19 cellular contexts compared by ENCODE assay signal in the genomic region with DNA sequence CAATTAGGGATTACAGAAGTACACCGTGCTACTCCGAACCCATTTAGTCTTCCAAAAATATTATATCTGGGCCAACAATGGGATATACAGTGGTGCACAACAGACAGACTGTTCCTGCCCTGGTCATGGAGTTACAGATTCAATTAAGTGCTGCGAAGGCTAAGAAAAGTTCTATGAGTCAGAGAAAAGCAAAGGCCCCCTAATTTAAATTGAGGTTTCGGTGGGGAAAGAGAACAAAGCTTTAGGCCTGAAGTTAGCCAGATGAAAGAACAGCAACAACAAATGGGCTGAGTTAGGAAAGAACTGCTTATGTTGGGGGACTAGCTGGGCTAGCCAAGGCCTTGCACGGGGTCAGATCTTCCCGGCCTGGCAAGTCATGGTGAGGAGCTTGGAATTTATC.
DNase-seq lines count a peak whose midpoint lies in the region; ATAC-seq, FAIRE-seq and TF ChIP-seq lines count a peak whose summit lies in the region.
"Had no signal": no experiment of that assay in that cellular context is flagged by ENCODE, and none has a peak within 500 bp of the region (broad histone marks: within the 10 kb centered on the region; RNA-seq: fewer than 3 reads in every experiment).

No MANE protein-coding gene starts in this region.

- intact Hi-C loops in GM12878 (cut with micrococcal nuclease; ENCODE audit: unreplicated experiment): no loop called here
- intact Hi-C loops in Calu3 (cut with micrococcal nuclease; ENCODE audit: unreplicated experiment): no loop called here

- BruUV-seq in GM12878 (replicated peaks; lab: Mats Ljungman, UMichigan) (no TSS peak), Calu3 (replicated peaks; lab: Mats Ljungman, UMichigan) (no TSS peak)

- no peaks in the 10 kb centered on the region for H3K9me3 Mint-ChIP-seq in Calu3 (ENCODE audit: low read depth, unreplicated experiment)
- H3K9me3 Mint-ChIP-seq: activated naive CD4-positive, alpha-beta T cell treated with anti-CD3 and anti-CD28 coated beads, Interleukin-2, amount 50 U/mL, for 24 hours; CD8-positive, alpha-beta T cell; dendritic cell treated with granulocyte-macrophage colony-stimulating factor and Interleukin-4, amounts not matched to agents 40 ng/mL and 50 ng/mL, for 4 days; H9 had no signal

- H3K4me3 Mint-ChIP-seq in Calu3 (ENCODE audit: low read depth, unreplicated experiment): no peak overlapping the region
- H3K4me3 Mint-ChIP-seq: activated naive CD4-positive, alpha-beta T cell treated with anti-CD3 and anti-CD28 coated beads, Interleukin-2, amount 50 U/mL, for 24 hours; CD8-positive, alpha-beta T cell; dendritic cell treated with granulocyte-macrophage colony-stimulating factor and Interleukin-4, amounts not matched to agents 40 ng/mL and 50 ng/mL, for 4 days; H9 had no signal

- DNase-seq in GM12878 (ENCODE audit: low read depth, low spot score): peak; percentile 4
- DNase-seq in NCI-H2227 (lab: John Stamatoyannopoulos, UW; ENCODE audit: unreplicated experiment): no peak
- no peak for DNase-seq in HuH-7 (ENCODE audit: low spot score)
- DNase-seq in NCI-H1436 treated with DMSO at 0.1 percent for 48 hours (lab: John Stamatoyannopoulos, UW): no peak
- no peak for DNase-seq in Calu3
- DNase-seq: CD8-positive, alpha-beta T cell; erythroblast; H9; left ventricle myocardium inferior; NCI-H187; NCI-H526 treated with DMSO at 0.1 percent for 48 hours; stimulated activated CD4-positive, alpha-beta T cell treated with anti-CD3 and anti-CD28 coated beads, Interleukin-4, amount 100 ng/mL, for 4 hours had no signal

- H3K27me3 Mint-ChIP-seq in Calu3 (ENCODE audit: unreplicated experiment): no peaks in the 10 kb centered on the region

- H3K4me1 Mint-ChIP-seq in Calu3 (ENCODE audit: low read depth, unreplicated experiment): no peaks in the 10 kb centered on the region
- H3K4me1 Mint-ChIP-seq: activated naive CD4-positive, alpha-beta T cell treated with anti-CD3 and anti-CD28 coated beads, Interleukin-2, amount 50 U/mL, for 24 hours had no signal

- H3K27ac ChIP-seq in GM12878 (ENCODE audit: control insufficient read depth, insufficient read depth): no peak overlapping the region
- H3K27ac ChIP-seq: breast epithelium, left ventricle myocardium inferior, thoracic aorta had no signal

- H3K4me2 ChIP-seq in GM12878 (ENCODE audit: control insufficient read depth, insufficient read depth): peak overlapping the region; percentile 21

- no peak overlapping the region; the same call in 1 of the 2 replicates for H2AFZ ChIP-seq in GM12878 (ENCODE audit: control insufficient read depth, low read depth, low read length)

- TF ChIP-seq POLR2A in GM12878 (IDR thresholded peaks at IDR 0.05; ENCODE audit: low read depth, low read length): no peak

- SMC1A ChIA-PET in GM12878 (lab: Charles Lee; ENCODE audit: uncharacterized antibody, unreplicated experiment): no interaction called here

- no peak for TF ChIP-seq RAD21 in GM12878 (IDR thresholded peaks at IDR 0.05; ENCODE audit: insufficient read depth, low read depth, low read length)

- CTCF ChIA-PET in GM12878 (lab: Yijun Ruan, JAX): no interaction called here
- CTCF ChIA-PET in Calu3 (lab: Charles Lee): no interaction called here

- H3K36me3 ChIP-seq in GM12878 (ENCODE audit: control insufficient read depth in 2 of 2, insufficient read depth in 2 of 2, low read length in 1 of 2): no peaks in the 10 kb centered on the region
- H3K36me3 ChIP-seq: breast epithelium, left ventricle myocardium inferior, thoracic aorta had no signal

- no peaks in the 10 kb centered on the region for H3K79me2 ChIP-seq in GM12878 (ENCODE audit: control insufficient read depth, insufficient read depth, low read length)

- no peaks in the 10 kb centered on the region for H4K20me1 ChIP-seq in GM12878 (ENCODE audit: control insufficient read depth, insufficient read depth)

- H3K9ac ChIP-seq in GM12878 (ENCODE audit: control insufficient read depth, insufficient read depth, low read length): no peak overlapping the region

- peak; percentile 78 for FAIRE-seq in GM12878 (lab: Jason Lieb, UNC)

- peaks cover 19% of the 10 kb centered on the region for H3K4me1 ChIP-seq in GM12878 (ENCODE audit: control insufficient read depth, insufficient read depth, low read length)
- H3K4me1 ChIP-seq: breast epithelium, left ventricle myocardium inferior had no signal

- POLR2A ChIA-PET in GM12878 (lab: Charles Lee): no interaction called here

- no peak for TF ChIP-seq EP300 in GM12878 (IDR thresholded peaks at IDR 0.05; ENCODE audit: borderline replicate concordance in 1 of 2, control insufficient read depth in 1 of 2, low read depth in 2 of 2, low read length in 2 of 2)

- H3K27ac Mint-ChIP-seq in Calu3 (ENCODE audit: unreplicated experiment): no peak overlapping the region
- H3K27ac Mint-ChIP-seq: activated naive CD4-positive, alpha-beta T cell treated with anti-CD3 and anti-CD28 coated beads, Interleukin-2, amount 50 U/mL, for 24 hours; CD8-positive, alpha-beta T cell; dendritic cell treated with granulocyte-macrophage colony-stimulating factor and Interleukin-4, amounts not matched to agents 40 ng/mL and 50 ng/mL, for 4 days had no signal

- H3K27me3 ChIP-seq in GM12878 (replicated peaks in 1 of 2; ENCODE audit: control insufficient read depth in 2 of 2, insufficient read depth in 2 of 2, low read length in 1 of 2): no peaks in the 10 kb centered on the region; a peak in 1 of 4 replicates
- H3K27me3 ChIP-seq: breast epithelium had no signal

- RAD21 ChIA-PET in GM12878 (lab: Charles Lee; ENCODE audit: unreplicated experiment): no interaction called here

- no peaks in the 10 kb centered on the region for H3K36me3 Mint-ChIP-seq in Calu3 (ENCODE audit: insufficient read depth, unreplicated experiment)
- H3K36me3 Mint-ChIP-seq: activated naive CD4-positive, alpha-beta T cell treated with anti-CD3 and anti-CD28 coated beads, Interleukin-2, amount 50 U/mL, for 24 hours; CD8-positive, alpha-beta T cell had no signal

- WGBS in GM12878 (ENCODE audit: insufficient coverage, insufficient replicate concordance, low lambda C conversion rate, missing lambda C conversion rate): 18% methylated on average over 6 of the region's 6 CpGs

- in situ Hi-C loops in GM12878 (cut with MboI): no loop called here

- H3K4me3 ChIP-seq in GM12878: no peak overlapping the region
- H3K4me3 ChIP-seq: breast epithelium, left ventricle myocardium inferior, thoracic aorta had no signal

- peak; percentile 74 for ATAC-seq in GM18502 (IDR thresholded peaks at IDR 0.05; ENCODE audit: poor library complexity, unreplicated experiment)
- ATAC-seq in GM21529 (IDR thresholded peaks at IDR 0.05; ENCODE audit: unreplicated experiment): peak; percentile 53
- peak; percentile 61 for ATAC-seq in HG03039 (IDR thresholded peaks at IDR 0.05; ENCODE audit: unreplicated experiment)
- peak; percentile 44 for ATAC-seq in GM12878
- ATAC-seq: CD8-positive, alpha-beta T cell had no signal

- H3K9me3 ChIP-seq in GM12878 (replicated peaks; ENCODE audit: control insufficient read depth, insufficient read depth, low read length): no peaks in the 10 kb centered on the region
- H3K9me3 ChIP-seq: breast epithelium, left ventricle myocardium inferior, thoracic aorta had no signal

- TF ChIP-seq CTCF in GM12878 (IDR thresholded peaks at IDR 0.05 in 2 of 3, conservative IDR thresholded peaks at IDR 0.05 in 1 of 3; ENCODE audit: control insufficient read depth in 2 of 3, extremely low read depth in 1 of 3, insufficient read depth in 1 of 3, low read depth in 3 of 3, low read length in 3 of 3) (no peak), Calu3 (IDR thresholded peaks at IDR 0.05; ENCODE audit: unreplicated experiment) (no peak)

TF ChIP-seq in GM12878, 131 proteins besides CTCF, POLR2A, EP300 and RAD21:
- TF ChIP-seq ZBED1 (IDR thresholded peaks at IDR 0.05; ENCODE audit: borderline replicate concordance) (no peak), TCF7 (IDR thresholded peaks at IDR 0.05; ENCODE audit: borderline replicate concordance) (0 out of 2 replicates have a peak, but pooled peaks have one; percentile 27), TCF12 (IDR thresholded peaks at IDR 0.05; ENCODE audit: low read depth, low read length) (no peak), RUNX3 (IDR thresholded peaks at IDR 0.05; ENCODE audit: low read length) (peak; percentile 61), ZBTB33 (IDR thresholded peaks at IDR 0.05) (no peak)
